In the genomic region with DNA sequence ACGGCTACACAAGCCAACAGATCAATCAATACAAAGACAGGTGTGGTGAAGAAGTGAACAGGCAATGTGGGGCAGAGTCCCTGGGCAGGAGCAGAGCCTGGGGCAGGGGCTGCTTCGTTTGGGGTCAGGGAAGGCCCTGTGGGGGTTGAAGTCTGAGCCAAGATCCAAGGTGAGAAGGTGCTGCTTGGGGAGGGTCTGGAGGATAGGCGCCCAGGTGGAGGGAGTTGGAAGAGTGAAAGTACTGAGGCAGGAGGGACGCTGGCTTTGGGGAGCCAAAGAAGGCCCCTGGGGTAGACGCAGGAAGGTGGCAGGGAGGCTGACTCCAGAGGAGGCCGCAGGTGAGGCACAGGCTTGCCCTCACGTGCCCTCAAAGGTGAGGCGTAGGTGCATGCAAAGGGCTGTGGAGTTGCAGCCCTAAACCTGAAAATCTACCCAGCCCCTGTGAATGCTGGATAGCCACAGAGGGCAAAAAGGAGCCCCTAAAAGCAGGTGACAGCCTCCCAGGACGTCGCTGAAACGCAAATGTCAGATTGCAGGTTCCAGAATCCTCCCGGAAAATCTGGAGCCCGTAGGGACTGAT, we compare ENCODE assay signal across 18 cellular contexts. TPM values are rescaled to one million over a fixed set of nuclear protein-coding genes. Genes with fewer than 3 reads are reported as not detected.
DNase-seq lines count a peak whose midpoint lies in the region; ATAC-seq and TF ChIP-seq lines count a peak whose summit lies in the region.
"Had no signal": no experiment of that assay in that cellular context is flagged by ENCODE, and none has a peak within 500 bp of the region (broad histone marks: within the 10 kb centered on the region; RNA-seq: fewer than 3 reads in every experiment).

No MANE protein-coding gene starts in this region.

- H3K36me3 Mint-ChIP-seq in WTC11: no peaks in the 10 kb centered on the region
- H3K36me3 Mint-ChIP-seq in neural progenitor cell: no peaks in the 10 kb centered on the region
- H3K36me3 Mint-ChIP-seq: CD8-positive, alpha-beta T cell had no signal

- no peak for ATAC-seq in WTC11
- peak; percentile 7 for ATAC-seq in upper lobe of right lung
- ATAC-seq in gastrocnemius medialis: no peak
- no peak for ATAC-seq in HG02678 (IDR thresholded peaks at IDR 0.05; ENCODE audit: unreplicated experiment)
- ATAC-seq: A549; CD8-positive, alpha-beta T cell; GM23338; HCT116 had no signal

- in situ Hi-C loops in gastrocnemius medialis (cut with MboI; ENCODE audit: low sequenced_read_pairs in 4 of 4): no loop called here

- H3K9me3 Mint-ChIP-seq in WTC11 (no peaks in the 10 kb centered on the region), neural progenitor cell (no peaks in the 10 kb centered on the region)
- H3K9me3 Mint-ChIP-seq: CD8-positive, alpha-beta T cell; GM23338 had no signal

- DNase-seq in ELF-1 (ENCODE audit: low read depth, low spot score) (peak; percentile 14), WTC11 (ENCODE audit: low spot score) (no peak), neural progenitor cell (ENCODE audit: low spot score) (no peak), upper lobe of right lung (peak; percentile 45), 8988T (no peak), gastrocnemius medialis (no peak)
- DNase-seq: Calu3; CD8-positive, alpha-beta T cell; DND-41; EL; HFFc6; KG1 had no signal

- H3K27me3 Mint-ChIP-seq in WTC11 (ENCODE audit: low read depth) (no peaks in the 10 kb centered on the region), neural progenitor cell (ENCODE audit: insufficient read depth, low read depth) (peaks cover 7% of the 10 kb centered on the region)

- no peaks in the 10 kb centered on the region for H3K79me2 ChIP-seq in neural progenitor cell (ENCODE audit: low read depth)

- no peak for TF ChIP-seq CTCF in WTC11 (IDR thresholded peaks at IDR 0.05)
- TF ChIP-seq CTCF in neural progenitor cell (IDR thresholded peaks at IDR 0.05): no peak
- TF ChIP-seq CTCF in upper lobe of right lung (IDR thresholded peaks at IDR 0.05): no peak
- TF ChIP-seq CTCF in gastrocnemius medialis (IDR thresholded peaks at IDR 0.05 in 4 of 5, conservative IDR thresholded peaks at IDR 0.05 in 1 of 5): no peak

- H3K4me3 Mint-ChIP-seq in WTC11 (no peak overlapping the region), neural progenitor cell (no peak overlapping the region)
- H3K4me3 Mint-ChIP-seq: CD8-positive, alpha-beta T cell; GM23338; HFFc6 had no signal

- intact Hi-C loops in upper lobe of right lung (cut with DNase I) (no loop called here), gastrocnemius medialis (cut with DNase I; ENCODE audit: low total_unique reads) (no loop called here)

- no peaks in the 10 kb centered on the region for H3F3A ChIP-seq in neural progenitor cell (ENCODE audit: low read depth)

- H3K4me3 ChIP-seq in neural progenitor cell (no peak overlapping the region), upper lobe of right lung (no peak overlapping the region), gastrocnemius medialis (no peak overlapping the region)
- H3K4me3 ChIP-seq: A549, BLaER1, GM23338 had no signal

- POLR2A ChIA-PET in WTC11 (lab: Charles Lee): no interaction called here

- CTCF ChIA-PET in WTC11 (lab: Charles Lee): interaction anchor here (0.6 to 1.3 kb wide), 2 partner anchors 20 to 137 kb away, joined by 3 to 4 read pairs; no protein-coding TSS in a partner anchor

- H3K4me2 ChIP-seq in neural progenitor cell: no peak overlapping the region
- H3K4me2 ChIP-seq: A549, BLaER1, GM23338 had no signal

- H4K20me1 ChIP-seq in neural progenitor cell (ENCODE audit: low read depth): no peaks in the 10 kb centered on the region
- H4K20me1 ChIP-seq: BLaER1 had no signal

- H3K27ac Mint-ChIP-seq in WTC11 (peak overlapping the region; percentile 39; the same call in 1 of the 2 replicates), neural progenitor cell (peak overlapping the region; percentile 52)
- H3K27ac Mint-ChIP-seq: CD8-positive, alpha-beta T cell; GM23338; HFFc6 had no signal

- H3K4me1 ChIP-seq in neural progenitor cell: no peaks in the 10 kb centered on the region
- no peaks in the 10 kb centered on the region for H3K4me1 ChIP-seq in upper lobe of right lung
- no peaks in the 10 kb centered on the region for H3K4me1 ChIP-seq in gastrocnemius medialis
- H3K4me1 ChIP-seq: A549 had no signal

- no peak for TF ChIP-seq POLR2A in gastrocnemius medialis (IDR thresholded peaks at IDR 0.05)

- H3K9ac ChIP-seq in neural progenitor cell: no peak overlapping the region
- H3K9ac ChIP-seq: BLaER1 had no signal

- no peak overlapping the region for H2AFZ ChIP-seq in neural progenitor cell (replicated peaks)
- H2AFZ ChIP-seq: GM23338 had no signal

- H3K27me3 ChIP-seq in neural progenitor cell (no peaks in the 10 kb centered on the region), upper lobe of right lung (no peaks in the 10 kb centered on the region), gastrocnemius medialis (peaks cover 0 to 6% (median 0%) of the 10 kb centered on the region in 3 donors)
- H3K27me3 ChIP-seq: BLaER1 had no signal

- no peaks in the 10 kb centered on the region for H3K9me3 ChIP-seq in neural progenitor cell (ENCODE audit: low read depth)
- H3K9me3 ChIP-seq in upper lobe of right lung: no peaks in the 10 kb centered on the region
- no peaks in the 10 kb centered on the region for H3K9me3 ChIP-seq in gastrocnemius medialis
- H3K9me3 ChIP-seq: BLaER1 had no signal

- H3K36me3 ChIP-seq in neural progenitor cell (no peaks in the 10 kb centered on the region), upper lobe of right lung (no peaks in the 10 kb centered on the region), gastrocnemius medialis (no peaks in the 10 kb centered on the region)
- H3K36me3 ChIP-seq: BLaER1 had no signal

- peaks cover 8% of the 10 kb centered on the region for H3K4me1 Mint-ChIP-seq in WTC11
- peaks cover 4% of the 10 kb centered on the region for H3K4me1 Mint-ChIP-seq in neural progenitor cell

- H3K27ac ChIP-seq in neural progenitor cell (no peak overlapping the region), upper lobe of right lung (no peak overlapping the region), gastrocnemius medialis (no peak overlapping the region)
- H3K27ac ChIP-seq: A549, BLaER1 had no signal

TF ChIP-seq in WTC11, 78 proteins besides CTCF, POLR2A, EP300 and RAD21:
- TF ChIP-seq MYBL2 (CRISPR knock-in tag; IDR thresholded peaks at IDR 0.05): no peak

RNA-seq across cellular contexts. Expression of a gene that starts 33.3 kb away (rescaled TPM):
- total RNA-seq in WTC11 (2021) (0.32 to 0.50 TPM (median 0.41 TPM) in 3 replicates), neural progenitor cell (ENCODE audit: low replicate concordance) (not detected in 2 replicates), upper lobe of right lung (26.0 TPM), gastrocnemius medialis (under 1 TPM in 3 of 4 donors, not detected in 1; 0.40 to 0.68 (median 0.49) TPM)
- total RNA-seq: Calu3; CD8-positive, alpha-beta T cell; HT-29 had no signal

RNA-seq across cellular contexts. Expression of a gene that starts 40.3 kb away (rescaled TPM):
- 2.4 to 4.3 TPM (median 2.8 TPM) in 3 replicates for total RNA-seq in WTC11 (2021)
- total RNA-seq in neural progenitor cell (ENCODE audit: low replicate concordance): 0.71 TPM in 1 of 2 replicates, not detected in the other
- total RNA-seq in upper lobe of right lung: 48.9 TPM
- under 1 TPM in 1 of 4 donors, not detected in 3; 0.44 TPM for total RNA-seq in gastrocnemius medialis
- total RNA-seq: CD8-positive, alpha-beta T cell; HFFc6 had no signal

Comparison
In these comparisons a context has a peak if more than half of its experiments do, and no peak if none do; other contexts are left out.
1. DNase-seq: peak in ELF-1 (single experiment) and upper lobe of right lung (single experiment); none in WTC11 (single experiment), neural progenitor cell (single experiment), 8988T (single experiment) and gastrocnemius medialis (0 of 2).
2. RNA of a gene that starts 33.3 kb away (total RNA-seq): 26.0 TPM in upper lobe of right lung (single experiment); 0.32 to 0.50 TPM in WTC11, 0.40 to 0.68 TPM in gastrocnemius medialis and not detected in neural progenitor cell; every median in the first group is over 10 times any median in the second.